ENCODE assay signal across 10 cellular contexts in genomic region chr4:100311181-100311580, GRCh38.
DNase-seq lines count a peak whose midpoint lies in the region; ATAC-seq, FAIRE-seq and TF ChIP-seq lines count a peak whose summit lies in the region.
"Had no signal": no experiment of that assay in that cellular context is flagged by ENCODE, and none has a peak within 500 bp of the region (broad histone marks: within the 10 kb centered on the region; RNA-seq: fewer than 3 reads in every experiment).

No MANE protein-coding gene starts in this region.

- H3K36me3 Mint-ChIP-seq in WTC11: no peaks in the 10 kb centered on the region

- H3K9me3 ChIP-seq in Karpas-422 (ENCODE audit: low read length) (no peaks in the 10 kb centered on the region), kidney (ENCODE audit: control insufficient read depth in 1 of 2, low read length in 2 of 2) (no peaks in the 10 kb centered on the region), esophagus squamous epithelium (no peaks in the 10 kb centered on the region)

- WGBS in esophagus squamous epithelium, 2 donors: 85 to 91% methylated on average over 3 of the region's 3 CpGs

- no peak for TF ChIP-seq POLR2A in esophagus squamous epithelium (IDR thresholded peaks at IDR 0.05)

- intact Hi-C loops in kidney (cut with DNase I) (no loop called here), esophagus squamous epithelium (cut with DNase I) (no loop called here), cardiac septum (cut with DNase I) (no loop called here)

- H3K27me3 ChIP-seq in GM06990 (replicated peaks; ENCODE audit: control insufficient read depth, insufficient read depth, low read length) (no peaks in the 10 kb centered on the region; the same call in 1 of the 2 replicates), Karpas-422 (ENCODE audit: low read length) (no peaks in the 10 kb centered on the region), esophagus squamous epithelium (no peaks in the 10 kb centered on the region)

- no peaks in the 10 kb centered on the region for H3K27me3 Mint-ChIP-seq in WTC11 (ENCODE audit: low read depth)

- no peak overlapping the region for H3K4me2 ChIP-seq in Karpas-422 (ENCODE audit: low read depth, low read length, poor library complexity, severe bottlenecking)

- DNase-seq in GM06990 (ENCODE audit: extremely low read depth, insufficient read length) (no peak), Karpas-422 (peak; percentile 45), WTC11 (ENCODE audit: low spot score) (no peak), kidney (no peak), esophagus squamous epithelium (lab: John Stamatoyannopoulos, UW) (no peak), cardiac septum (ENCODE audit: low spot score) (no peak), cerebellar nuclear complex (lab: John Stamatoyannopoulos, UW) (no peak)
- DNase-seq: stimulated activated CD4-positive, alpha-beta T cell treated with anti-CD3 and anti-CD28 coated beads, Interleukin-2, amount 100 ng/mL, for 48 hours had no signal

- no peak overlapping the region for H3K27ac Mint-ChIP-seq in WTC11

- H3K4me1 ChIP-seq in Karpas-422 (ENCODE audit: low read length) (no peaks in the 10 kb centered on the region), kidney (ENCODE audit: control insufficient read depth in 1 of 2, insufficient read depth in 1 of 2, low read depth in 1 of 2, low read length in 2 of 2) (peaks cover 0 to 2% of the 10 kb centered on the region in 2 donors), esophagus squamous epithelium (peaks cover 0 to 13% (median 0%) of the 10 kb centered on the region in 3 donors)

- peak; percentile 11 for TF ChIP-seq CTCF in GM06990 (IDR thresholded peaks at IDR 0.05; ENCODE audit: insufficient read depth, low read length, poor library complexity, severe bottlenecking)
- TF ChIP-seq CTCF in WTC11 (IDR thresholded peaks at IDR 0.05): no peak
- peak; percentile 24 for TF ChIP-seq CTCF in kidney (IDR thresholded peaks at IDR 0.05; ENCODE audit: borderline replicate concordance, extremely low read depth, insufficient read depth)
- peak in 2 of 6 experiments; percentile 9 to 43 for TF ChIP-seq CTCF in esophagus squamous epithelium (IDR thresholded peaks at IDR 0.05)

- H3K79me2 ChIP-seq in Karpas-422 (ENCODE audit: low read length): no peaks in the 10 kb centered on the region

- H3K4me3 Mint-ChIP-seq in WTC11: no peak overlapping the region

- H3K36me3 ChIP-seq in GM06990 (ENCODE audit: control insufficient read depth, insufficient read depth, low read length) (no peaks in the 10 kb centered on the region), Karpas-422 (ENCODE audit: insufficient read depth, low read length) (no peaks in the 10 kb centered on the region), kidney (ENCODE audit: control insufficient read depth in 1 of 2, insufficient read depth in 2 of 2, low read length in 2 of 2) (no peaks in the 10 kb centered on the region), esophagus squamous epithelium (no peaks in the 10 kb centered on the region)

- H4K20me1 ChIP-seq in Karpas-422 (ENCODE audit: insufficient read depth, low read depth, low read length): no peaks in the 10 kb centered on the region

- CTCF ChIA-PET in WTC11 (lab: Charles Lee): no interaction called here

- peaks cover 34% of the 10 kb centered on the region for H3K4me1 Mint-ChIP-seq in WTC11

- no peaks in the 10 kb centered on the region for H3K9me3 Mint-ChIP-seq in WTC11

- peak; percentile 79 for ATAC-seq in WTC11
- ATAC-seq in HG03378 (IDR thresholded peaks at IDR 0.05; ENCODE audit: unreplicated experiment): no peak

- FAIRE-seq in kidney (lab: Jason Lieb, UNC): no peak
- FAIRE-seq: GM18507 had no signal

- H3K9me2 ChIP-seq in Karpas-422 (replicated peaks; ENCODE audit: insufficient read depth, low read length): no peaks in the 10 kb centered on the region

- no peak overlapping the region for H2AFZ ChIP-seq in Karpas-422 (ENCODE audit: low read length)

- H3K4me3 ChIP-seq in GM06990 (replicated peaks; ENCODE audit: low read depth, low read length): no peak overlapping the region
- no peak overlapping the region for H3K4me3 ChIP-seq in Karpas-422 (ENCODE audit: low read length)
- no peak overlapping the region for H3K4me3 ChIP-seq in kidney (ENCODE audit: low read length in 2 of 2)
- H3K4me3 ChIP-seq in esophagus squamous epithelium: no peak overlapping the region

- POLR2A ChIA-PET in WTC11 (lab: Charles Lee): no interaction called here

- H3K9ac ChIP-seq in Karpas-422 (ENCODE audit: low read length) (no peak overlapping the region), kidney (ENCODE audit: low read length in 2 of 2) (no peak overlapping the region)

- H3K27ac ChIP-seq in Karpas-422 (ENCODE audit: low read length): no peak overlapping the region
- H3K27ac ChIP-seq in kidney (ENCODE audit: low read depth in 2 of 2, low read length in 2 of 2): no peak overlapping the region
- no peak overlapping the region for H3K27ac ChIP-seq in esophagus squamous epithelium

TF ChIP-seq in WTC11, 78 proteins besides CTCF, POLR2A, EP300 and RAD21:
- TF ChIP-seq FOXJ3 (CRISPR knock-in tag; IDR thresholded peaks at IDR 0.05; ENCODE audit: borderline replicate concordance): no peak
- no peak for TF ChIP-seq CDX4 (CRISPR knock-in tag; IDR thresholded peaks at IDR 0.05; ENCODE audit: borderline replicate concordance)
- TF ChIP-seq ELF4 (CRISPR knock-in tag; IDR thresholded peaks at IDR 0.05; ENCODE audit: low read depth): no peak
